20 cellular contexts compared by ENCODE assay signal in the genomic region with DNA sequence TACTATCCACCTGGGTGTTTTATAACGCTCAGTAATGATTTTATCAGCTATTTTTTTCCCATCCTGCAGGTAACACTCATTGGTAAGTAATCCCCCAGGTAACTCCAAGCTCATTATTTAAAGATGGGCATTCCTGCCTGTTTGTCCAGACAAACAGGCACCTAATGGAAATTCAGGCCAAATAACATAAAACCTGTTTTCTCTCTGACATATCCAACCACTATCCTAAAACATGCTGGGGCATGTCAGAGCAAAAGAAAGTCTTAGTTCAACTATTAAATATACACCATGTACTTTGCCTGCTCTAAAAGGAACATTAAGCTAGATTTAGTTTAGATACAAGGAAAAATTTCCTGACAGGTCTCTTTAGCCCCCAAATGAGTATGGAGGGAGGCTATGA.
DNase-seq lines count a peak whose midpoint lies in the region; ATAC-seq and TF ChIP-seq lines count a peak whose summit lies in the region.
"Had no signal": no experiment of that assay in that cellular context is flagged by ENCODE, and none has a peak within 500 bp of the region (broad histone marks: within the 10 kb centered on the region; RNA-seq: fewer than 3 reads in every experiment).

No MANE protein-coding gene starts in this region.

- no peaks in the 10 kb centered on the region for H3K36me3 ChIP-seq in smooth muscle cell (ENCODE audit: low read depth)
- H3K36me3 ChIP-seq in effector memory CD4-positive, alpha-beta T cell (ENCODE audit: control insufficient read depth, insufficient read depth, low read length), result no peaks in the 10 kb centered on the region
- H3K36me3 ChIP-seq: BE2C, SJCRH30 had no signal

- WGBS in smooth muscle cell (ENCODE audit: low lambda C conversion rate), result 61% methylated on average over 1 of the region's 1 CpG

- ATAC-seq in esophagus mucosa, result peak; percentile 76
- ATAC-seq in HG03342 (IDR thresholded peaks at IDR 0.05; ENCODE audit: unreplicated experiment), result no peak
- no peak for ATAC-seq in HG02763 (IDR thresholded peaks at IDR 0.05; ENCODE audit: unreplicated experiment)
- ATAC-seq: HepG2, K562, Panc1 had no signal

- H3F3A ChIP-seq in smooth muscle cell (ENCODE audit: low read depth), result no peaks in the 10 kb centered on the region

- no peak overlapping the region for H3K9ac ChIP-seq in smooth muscle cell (ENCODE audit: low read depth)

- no peak overlapping the region for H2AFZ ChIP-seq in smooth muscle cell (ENCODE audit: low read depth)

- no peaks in the 10 kb centered on the region for H3K4me1 ChIP-seq in smooth muscle cell (ENCODE audit: low read depth)
- no peaks in the 10 kb centered on the region for H3K4me1 ChIP-seq in effector memory CD4-positive, alpha-beta T cell (ENCODE audit: control insufficient read depth, insufficient read depth, low read length, poor library complexity, severe bottlenecking)
- H3K4me1 ChIP-seq: BE2C, SJCRH30 had no signal

- TF ChIP-seq CTCF in smooth muscle cell (IDR thresholded peaks at IDR 0.05; ENCODE audit: borderline replicate concordance, insufficient read depth, poor library complexity, severe bottlenecking), result no peak

- no peaks in the 10 kb centered on the region for H3K9me3 ChIP-seq in smooth muscle cell (replicated peaks; ENCODE audit: low read depth)
- no peaks in the 10 kb centered on the region for H3K9me3 ChIP-seq in effector memory CD4-positive, alpha-beta T cell (ENCODE audit: control insufficient read depth, low read length)
- H3K9me3 ChIP-seq: BE2C, SJCRH30 had no signal

- peak overlapping the region; percentile 2 for H3K4me2 ChIP-seq in smooth muscle cell

- H3K4me3 ChIP-seq in smooth muscle cell, result no peak overlapping the region
- H3K4me3 ChIP-seq in effector memory CD4-positive, alpha-beta T cell (ENCODE audit: insufficient read depth, low read depth, low read length, poor library complexity, severe bottlenecking), result no peak overlapping the region
- H3K4me3 ChIP-seq: K562, SJCRH30 had no signal

- H3K27me3 ChIP-seq in smooth muscle cell (ENCODE audit: low read depth), result no peaks in the 10 kb centered on the region
- no peaks in the 10 kb centered on the region for H3K27me3 ChIP-seq in effector memory CD4-positive, alpha-beta T cell (replicated peaks; ENCODE audit: control insufficient read depth, insufficient read depth, low read length, poor library complexity, severe bottlenecking)
- H3K27me3 ChIP-seq: BE2C, SJCRH30 had no signal

- H3K27ac ChIP-seq in smooth muscle cell (ENCODE audit: low read depth), result peak overlapping the region; percentile 46
- no peak overlapping the region for H3K27ac ChIP-seq in effector memory CD4-positive, alpha-beta T cell (ENCODE audit: insufficient read depth, low read length, poor library complexity, severe bottlenecking)
- H3K27ac ChIP-seq: HL-60, SJCRH30 had no signal

- no peaks in the 10 kb centered on the region for H3K79me2 ChIP-seq in smooth muscle cell (ENCODE audit: low read depth)

- DNase-seq in NCI-H1105 (lab: John Stamatoyannopoulos, UW), result peak; percentile 72
- peak; percentile 68 for DNase-seq in NCI-H748 (lab: John Stamatoyannopoulos, UW; ENCODE audit: unreplicated experiment)
- DNase-seq in smooth muscle cell (lab: John Stamatoyannopoulos, UW; ENCODE audit: unreplicated experiment), result no peak
- DNase-seq in effector memory CD4-positive, alpha-beta T cell, result no peak
- DNase-seq: BE2C; CD4-positive, CD25-positive, alpha-beta regulatory T cell; DMS79; H9; NCI-H1092; NCI-H2029 treated with DMSO at 0.1 percent for 48 hours; NCI-H69; SJCRH30; T-helper 1 cell had no signal

- H4K20me1 ChIP-seq in smooth muscle cell (ENCODE audit: low read depth), result no peaks in the 10 kb centered on the region

Comparison
In these comparisons a context has a peak if more than half of its experiments do, and no peak if none do; other contexts are left out.
1. DNase-seq: peak in NCI-H1105 (single experiment) and NCI-H748 (single experiment); none in smooth muscle cell (single experiment) and effector memory CD4-positive, alpha-beta T cell (0 of 3).